ENCODE assay signal across 24 cellular contexts in genomic region chr5:68421667-68422220, GRCh38.
DNase-seq lines count a peak whose midpoint lies in the region; ATAC-seq, FAIRE-seq and TF ChIP-seq lines count a peak whose summit lies in the region.
"Had no signal": no experiment of that assay in that cellular context is flagged by ENCODE, and none has a peak within 500 bp of the region (broad histone marks: within the 10 kb centered on the region; RNA-seq: fewer than 3 reads in every experiment).

No MANE protein-coding gene starts in this region.

- H3K27me3 ChIP-seq in thyroid gland (no peaks in the 10 kb centered on the region), esophagus muscularis mucosa (no peaks in the 10 kb centered on the region)
- H3K27me3 ChIP-seq: BE2C had no signal

- peak overlapping the region in 1 of 3 donors; percentile 29 for H3K27ac ChIP-seq in thyroid gland
- H3K27ac ChIP-seq in esophagus muscularis mucosa (replicated peaks in 1 of 4), result no peak overlapping the region
- H3K27ac ChIP-seq: RWPE1 had no signal

- FAIRE-seq in HTR-8/SVneo (lab: Jason Lieb, UNC), result no peak
- FAIRE-seq: D721Med, GM18507 had no signal

- no peak for TF ChIP-seq EP300 in esophagus muscularis mucosa (IDR thresholded peaks at IDR 0.05)

- peaks cover 48 to 55% of the 10 kb centered on the region in 2 donors for H3K4me1 Mint-ChIP-seq in natural killer cell treated with Interleukin-12 subunit alpha and Interleukin-12 subunit beta and Interleukin-15 and Interleukin-18, amount 100 ng/mL, for 72 hours (ENCODE audit: low read depth in 2 of 2)
- peaks cover 17 to 33% of the 10 kb centered on the region in 2 donors for H3K4me1 Mint-ChIP-seq in natural killer cell
- H3K4me1 Mint-ChIP-seq in dendritic cell treated with granulocyte-macrophage colony-stimulating factor and Interleukin-4, amounts not matched to agents 40 ng/mL and 50 ng/mL, for 4 days (ENCODE audit: low read depth), result peaks cover 53% of the 10 kb centered on the region
- peaks cover 68% of the 10 kb centered on the region for H3K4me1 Mint-ChIP-seq in nephron

- 54 to 64% methylated on average over 9 of the region's 9 CpGs for WGBS in thyroid gland, 2 donors
- 93% methylated on average over 9 of the region's 9 CpGs for WGBS in esophagus muscularis mucosa

- TF ChIP-seq CTCF in natural killer cell (IDR thresholded peaks at IDR 0.05), result no peak
- TF ChIP-seq CTCF in nephron (IDR thresholded peaks at IDR 0.05; ENCODE audit: unreplicated experiment in 3 of 3), result no peak
- TF ChIP-seq CTCF in thyroid gland (IDR thresholded peaks at IDR 0.05), result no peak
- no peak for TF ChIP-seq CTCF in esophagus muscularis mucosa (IDR thresholded peaks at IDR 0.05)

- no peaks in the 10 kb centered on the region for H3K9me3 Mint-ChIP-seq in natural killer cell treated with Interleukin-12 subunit alpha and Interleukin-12 subunit beta and Interleukin-15 and Interleukin-18, amount 100 ng/mL, for 72 hours
- H3K9me3 Mint-ChIP-seq in natural killer cell, result no peaks in the 10 kb centered on the region
- no peaks in the 10 kb centered on the region for H3K9me3 Mint-ChIP-seq in dendritic cell treated with granulocyte-macrophage colony-stimulating factor and Interleukin-4, amounts not matched to agents 40 ng/mL and 50 ng/mL, for 4 days
- H3K9me3 Mint-ChIP-seq in nephron, result no peaks in the 10 kb centered on the region

- TF ChIP-seq POLR2A in thyroid gland (IDR thresholded peaks at IDR 0.05) (no peak), esophagus muscularis mucosa (IDR thresholded peaks at IDR 0.05; ENCODE audit: low read depth) (no peak)

- H3K9me3 ChIP-seq in thyroid gland (no peaks in the 10 kb centered on the region), esophagus muscularis mucosa (no peaks in the 10 kb centered on the region)
- H3K9me3 ChIP-seq: BE2C had no signal

- ATAC-seq in natural killer cell treated with Interleukin-12 subunit alpha and Interleukin-12 subunit beta and Interleukin-15 and Interleukin-18, amount 100 ng/mL, for 72 hours, result no peak
- ATAC-seq in natural killer cell (no peak), GM19023 (IDR thresholded peaks at IDR 0.05; ENCODE audit: unreplicated experiment) (no peak)
- ATAC-seq: HCT116, Panc1 had no signal

- H3K4me3 ChIP-seq in thyroid gland (replicated peaks in 1 of 3) (no peak overlapping the region), esophagus muscularis mucosa (no peak overlapping the region)

- intact Hi-C loops in natural killer cell (cut with micrococcal nuclease), result no loop called here
- intact Hi-C loops in dendritic cell treated with granulocyte-macrophage colony-stimulating factor and Interleukin-4, amounts not matched to agents 40 ng/mL and 50 ng/mL, for 4 days (cut with micrococcal nuclease), result no loop called here
- intact Hi-C loops in thyroid gland (cut with DNase I), result no loop called here
- intact Hi-C loops in esophagus muscularis mucosa (cut with DNase I), result no loop called here

- no peak overlapping the region for H3K4me3 Mint-ChIP-seq in natural killer cell treated with Interleukin-12 subunit alpha and Interleukin-12 subunit beta and Interleukin-15 and Interleukin-18, amount 100 ng/mL, for 72 hours
- H3K4me3 Mint-ChIP-seq in natural killer cell, result no peak overlapping the region
- no peak overlapping the region for H3K4me3 Mint-ChIP-seq in dendritic cell treated with granulocyte-macrophage colony-stimulating factor and Interleukin-4, amounts not matched to agents 40 ng/mL and 50 ng/mL, for 4 days
- H3K4me3 Mint-ChIP-seq in nephron, result no peak overlapping the region

- DNase-seq in natural killer cell treated with Interleukin-12 subunit alpha and Interleukin-12 subunit beta and Interleukin-15 and Interleukin-18, amount 100 ng/mL, for 72 hours (ENCODE audit: low spot score), result no peak
- no peak for DNase-seq in natural killer cell
- peak; percentile 66 to 67 for DNase-seq in thyroid gland
- DNase-seq in esophagus muscularis mucosa (ENCODE audit: extremely low spot score), result no peak
- no peak for DNase-seq in HTR-8/SVneo (ENCODE audit: insufficient read length, low spot score)
- DNase-seq: 8988T, ACHN, BE2C, KG1, NCI-H1048, NCI-H1417, NCI-H1694 treated with DMSO at 0.1 percent for 48 hours, NCI-H2081, NCI-H2227 treated with DMSO at 0.1 percent for 48 hours, NCI-H526 treated with DMSO at 0.1 percent for 48 hours, SHP77 had no signal

- no peaks in the 10 kb centered on the region for H3K36me3 ChIP-seq in thyroid gland
- H3K36me3 ChIP-seq in esophagus muscularis mucosa, result no peaks in the 10 kb centered on the region
- H3K36me3 ChIP-seq: BE2C had no signal

- H3K27ac Mint-ChIP-seq in natural killer cell treated with Interleukin-12 subunit alpha and Interleukin-12 subunit beta and Interleukin-15 and Interleukin-18, amount 100 ng/mL, for 72 hours, result peak overlapping the region; percentile 48 to 74
- H3K27ac Mint-ChIP-seq in natural killer cell (peak overlapping the region in 1 of 2 donors; percentile 0), nephron (peak overlapping the region in 2 of 3 experiments; percentile 2 to 8)
- peak overlapping the region; percentile 35 for H3K27ac Mint-ChIP-seq in dendritic cell treated with granulocyte-macrophage colony-stimulating factor and Interleukin-4, amounts not matched to agents 40 ng/mL and 50 ng/mL, for 4 days

- no peaks in the 10 kb centered on the region for H3K27me3 Mint-ChIP-seq in natural killer cell treated with Interleukin-12 subunit alpha and Interleukin-12 subunit beta and Interleukin-15 and Interleukin-18, amount 100 ng/mL, for 72 hours
- no peaks in the 10 kb centered on the region for H3K27me3 Mint-ChIP-seq in natural killer cell (ENCODE audit: low read depth in 2 of 2)
- H3K27me3 Mint-ChIP-seq in dendritic cell treated with granulocyte-macrophage colony-stimulating factor and Interleukin-4, amounts not matched to agents 40 ng/mL and 50 ng/mL, for 4 days, result peaks cover 13% of the 10 kb centered on the region
- peaks cover 2% of the 10 kb centered on the region for H3K27me3 Mint-ChIP-seq in nephron (ENCODE audit: low read depth)

- H3K36me3 Mint-ChIP-seq in natural killer cell treated with Interleukin-12 subunit alpha and Interleukin-12 subunit beta and Interleukin-15 and Interleukin-18, amount 100 ng/mL, for 72 hours, result no peaks in the 10 kb centered on the region
- H3K36me3 Mint-ChIP-seq in natural killer cell (no peaks in the 10 kb centered on the region), nephron (ENCODE audit: low read depth) (no peaks in the 10 kb centered on the region)
- no peaks in the 10 kb centered on the region for H3K36me3 Mint-ChIP-seq in dendritic cell treated with granulocyte-macrophage colony-stimulating factor and Interleukin-4, amounts not matched to agents 40 ng/mL and 50 ng/mL, for 4 days (ENCODE audit: low read depth)

- H3K4me1 ChIP-seq in thyroid gland (peaks cover 7 to 34% of the 10 kb centered on the region in 2 donors), esophagus muscularis mucosa (peaks cover 14 to 30% (median 23%) of the 10 kb centered on the region in 4 donors)

Comparison
In these comparisons a context has a peak if more than half of its experiments do, and no peak if none do; other contexts are left out.
1. DNase-seq: peak in thyroid gland (2 of 2); none in natural killer cell treated with Interleukin-12 subunit alpha and Interleukin-12 subunit beta and Interleukin-15 and Interleukin-18, amount 100 ng/mL, for 72 hours (single experiment), natural killer cell (single experiment), esophagus muscularis mucosa (single experiment) and HTR-8/SVneo (single experiment).